Comparison of ENCODE assay signal across 11 cellular contexts in the genomic region with DNA sequence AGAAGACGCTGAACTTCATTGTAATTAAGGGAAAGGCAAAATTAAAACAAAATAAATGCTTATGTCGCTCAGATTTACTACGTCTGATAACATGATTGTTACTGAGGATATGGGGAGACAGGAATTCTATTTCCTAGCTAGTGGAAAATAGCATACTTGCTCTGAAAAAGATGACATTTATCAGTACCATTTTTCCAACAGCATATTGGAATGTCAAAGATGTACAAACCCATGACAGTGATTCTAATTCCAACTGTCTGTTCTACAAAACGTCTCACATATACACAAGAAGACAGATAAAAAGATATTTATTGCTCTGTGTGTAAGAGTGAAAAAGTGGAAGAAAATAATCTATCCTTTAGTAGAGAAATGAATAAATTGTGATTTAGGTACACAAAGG.
"Had no signal": no experiment of that assay in that cellular context is flagged by ENCODE, and none has a peak within 500 bp of the region (broad histone marks: within the 10 kb centered on the region; RNA-seq: fewer than 3 reads in every experiment).

No MANE protein-coding gene starts in this region.

- ATAC-seq: GM23338, HCT116 had no signal

- H3K9me3 ChIP-seq: HAP-1 had no signal

- H3K4me3 Mint-ChIP-seq: GM23338, H9, HFFc6 had no signal

- H3K36me3 ChIP-seq: HAP-1 had no signal

- H3K27ac ChIP-seq: GM23248 had no signal

- H3K4me2 ChIP-seq: GM23338 had no signal

- H3K4me3 ChIP-seq: GM23248, GM23338, HAP-1 had no signal

- H3K9me3 Mint-ChIP-seq: GM23338, H9 had no signal

- FAIRE-seq: H1, H54 had no signal

- H2AFZ ChIP-seq: GM23248, GM23338 had no signal

- H3K27ac Mint-ChIP-seq: GM23338, HFFc6 had no signal

- H3K9ac ChIP-seq: GM23248 had no signal

- DNase-seq: GM23248, GOT3, H7, H9, HCEC 1CT, HFFc6 had no signal
